Comparison of ENCODE assay signal across 9 cellular contexts in the genomic region with DNA sequence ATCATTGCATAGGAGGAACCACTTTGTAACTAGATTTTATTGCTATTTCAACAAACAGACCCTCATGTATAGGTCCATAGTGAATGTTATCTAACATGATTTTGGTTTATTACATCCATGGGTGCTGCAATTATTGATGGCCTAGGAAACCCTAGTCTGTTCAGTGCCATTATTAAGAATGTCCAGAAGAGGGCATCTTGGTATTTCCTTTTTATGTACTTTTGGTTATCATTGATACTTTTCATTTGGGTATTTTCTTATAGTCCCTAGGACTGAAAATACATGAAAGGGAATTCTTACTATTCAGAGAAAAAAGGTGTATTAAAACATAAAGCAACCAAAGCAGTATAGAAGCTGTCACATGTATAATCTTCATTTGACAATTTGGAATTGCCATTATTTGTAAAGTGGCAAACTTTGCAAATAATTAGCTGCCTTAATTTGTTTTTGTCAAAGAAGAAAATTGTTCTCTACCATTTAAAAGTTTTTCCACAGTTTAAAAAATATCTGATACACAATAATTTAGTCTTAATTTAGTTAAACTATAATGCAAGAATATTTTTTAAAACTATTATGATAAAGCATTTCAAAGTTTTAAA. TPM values are rescaled to one million over a fixed set of nuclear protein-coding genes. Genes with fewer than 3 reads are reported as not detected.
DNase-seq lines count a peak whose midpoint lies in the region; ATAC-seq and TF ChIP-seq lines count a peak whose summit lies in the region.
"Had no signal": no experiment of that assay in that cellular context is flagged by ENCODE, and none has a peak within 500 bp of the region (broad histone marks: within the 10 kb centered on the region; RNA-seq: fewer than 3 reads in every experiment).

No MANE protein-coding gene starts in this region.

- CTCF ChIA-PET in activated CD4-positive, alpha-beta T cell treated with anti-CD3 and anti-CD28 coated beads for 36 hours (lab: Charles Lee) = interaction anchor here (0.7 to 1.1 kb wide), 3 partner anchors 28 to 223 kb away, joined by 3 to 4 read pairs (median 3); no protein-coding TSS in a partner anchor

- no peak for ATAC-seq in activated CD4-positive, alpha-beta T cell treated with anti-CD3 and anti-CD28 coated beads for 36 hours

- H3K27me3 ChIP-seq in stomach (no peaks in the 10 kb centered on the region), right atrium auricular region (no peaks in the 10 kb centered on the region)

- no peak for TF ChIP-seq EP300 in stomach (IDR thresholded peaks at IDR 0.05)

- no peak for TF ChIP-seq POLR2A in stomach (IDR thresholded peaks at IDR 0.05)

- no peaks in the 10 kb centered on the region for H3K9me3 Mint-ChIP-seq in activated CD4-positive, alpha-beta T cell treated with anti-CD3 and anti-CD28 coated beads for 36 hours (ENCODE audit: low read depth)
- no peaks in the 10 kb centered on the region for H3K9me3 Mint-ChIP-seq in T-helper 2 cell treated with Interferon-gamma antibody and Interleukin-4, amounts not matched to agents 5 μg/mL and 100 μg/mL, for 36 hours
- H3K9me3 Mint-ChIP-seq: T-helper 1 cell treated with Interleukin-12 subunit alpha and Interleukin-12 subunit beta and Interleukin-4 antibody, amounts not matched to agents 30 μg/mL and 1 μg/mL, for 36 hours had no signal

- TF ChIP-seq CTCF in stomach (IDR thresholded peaks at IDR 0.05) = peak in 4 of 7 experiments; percentile 36 to 55 (median 46)
- TF ChIP-seq CTCF in right atrium auricular region (IDR thresholded peaks at IDR 0.05) = peak in 1 of 2 donors; percentile 60

- no peak overlapping the region for H3K4me3 ChIP-seq in stomach
- no peak overlapping the region for H3K4me3 ChIP-seq in right atrium auricular region

- H3K27me3 Mint-ChIP-seq in activated CD4-positive, alpha-beta T cell treated with anti-CD3 and anti-CD28 coated beads for 36 hours = no peaks in the 10 kb centered on the region
- H3K27me3 Mint-ChIP-seq in T-helper 2 cell treated with Interferon-gamma antibody and Interleukin-4, amounts not matched to agents 5 μg/mL and 100 μg/mL, for 36 hours (ENCODE audit: low read depth) = no peaks in the 10 kb centered on the region

- peaks cover 17% of the 10 kb centered on the region for H3K36me3 Mint-ChIP-seq in activated CD4-positive, alpha-beta T cell treated with anti-CD3 and anti-CD28 coated beads for 36 hours (ENCODE audit: low read depth)
- H3K36me3 Mint-ChIP-seq in T-helper 2 cell treated with Interferon-gamma antibody and Interleukin-4, amounts not matched to agents 5 μg/mL and 100 μg/mL, for 36 hours (ENCODE audit: low read depth) = peaks cover 22% of the 10 kb centered on the region

- H3K9me3 ChIP-seq in stomach (no peaks in the 10 kb centered on the region), right atrium auricular region (no peaks in the 10 kb centered on the region)

- intact Hi-C loops in stomach (cut with DNase I; ENCODE audit: low total_unique reads) = loop anchor here (10.0 kb wide), 1 partner anchor 201 kb away; no protein-coding TSS in a partner anchor
- intact Hi-C loops in activated CD4-positive, alpha-beta T cell treated with anti-CD3 and anti-CD28 coated beads for 36 hours (cut with DNase I, micrococcal nuclease) = loop anchor here (1.0 to 10.0 kb wide), 4 partner anchors 170 to 201 kb away; no protein-coding TSS in a partner anchor

- POLR2A ChIA-PET in activated CD4-positive, alpha-beta T cell treated with anti-CD3 and anti-CD28 coated beads for 36 hours (lab: Charles Lee) = no interaction called here

- no peak overlapping the region for H3K27ac Mint-ChIP-seq in activated CD4-positive, alpha-beta T cell treated with anti-CD3 and anti-CD28 coated beads for 36 hours
- H3K27ac Mint-ChIP-seq in T-helper 2 cell treated with Interferon-gamma antibody and Interleukin-4, amounts not matched to agents 5 μg/mL and 100 μg/mL, for 36 hours = no peak overlapping the region
- H3K27ac Mint-ChIP-seq: T-helper 1 cell treated with Interleukin-12 subunit alpha and Interleukin-12 subunit beta and Interleukin-4 antibody, amounts not matched to agents 30 μg/mL and 1 μg/mL, for 36 hours had no signal

- no peaks in the 10 kb centered on the region for H3K4me1 ChIP-seq in stomach
- H3K4me1 ChIP-seq in right atrium auricular region = no peaks in the 10 kb centered on the region

- no peak overlapping the region for H3K4me3 Mint-ChIP-seq in activated CD4-positive, alpha-beta T cell treated with anti-CD3 and anti-CD28 coated beads for 36 hours
- no peak overlapping the region for H3K4me3 Mint-ChIP-seq in T-helper 2 cell treated with Interferon-gamma antibody and Interleukin-4, amounts not matched to agents 5 μg/mL and 100 μg/mL, for 36 hours
- H3K4me3 Mint-ChIP-seq: T-helper 1 cell treated with Interleukin-12 subunit alpha and Interleukin-12 subunit beta and Interleukin-4 antibody, amounts not matched to agents 30 μg/mL and 1 μg/mL, for 36 hours had no signal

- no peaks in the 10 kb centered on the region for H3K4me1 Mint-ChIP-seq in activated CD4-positive, alpha-beta T cell treated with anti-CD3 and anti-CD28 coated beads for 36 hours
- no peaks in the 10 kb centered on the region for H3K4me1 Mint-ChIP-seq in T-helper 2 cell treated with Interferon-gamma antibody and Interleukin-4, amounts not matched to agents 5 μg/mL and 100 μg/mL, for 36 hours (ENCODE audit: low read depth)

- H3K27ac ChIP-seq in stomach (no peak overlapping the region), right atrium auricular region (no peak overlapping the region)

- DNase-seq in ELR (ENCODE audit: low read depth) = peak; percentile 50
- DNase-seq in HuH-7 (ENCODE audit: low spot score) = peak; percentile 70
- DNase-seq in SW 1271 (lab: John Stamatoyannopoulos, UW) = peak; percentile 22 to 64
- peak; percentile 27 for DNase-seq in foreskin melanocyte
- no peak for DNase-seq in stomach
- DNase-seq in activated CD4-positive, alpha-beta T cell treated with anti-CD3 and anti-CD28 coated beads for 36 hours = no peak
- DNase-seq in T-helper 2 cell treated with Interferon-gamma antibody and Interleukin-4, amounts not matched to agents 5 μg/mL and 100 μg/mL, for 36 hours (ENCODE audit: low spot score) = no peak
- DNase-seq in right atrium auricular region (ENCODE audit: low spot score) = no peak

- H3K36me3 ChIP-seq in stomach (peaks cover 20 to 68% (median 67%) of the 10 kb centered on the region in 4 donors), right atrium auricular region (peaks cover 26% of the 10 kb centered on the region)

RNA-seq across cellular contexts. Expression of a gene that starts 48.7 kb away (rescaled TPM):
- total RNA-seq in stomach (100 to 1,000 TPM in 1 of 5 donors, 10 to 100 TPM in 4; 10.7 to 436 (median 22.6) TPM), right atrium auricular region (10 to 100 TPM; 11.2 to 13.8 TPM)
- polyA plus RNA-seq in stomach = 10 to 100 TPM; 16.7 to 22.3 (median 18.7) TPM
- 10 to 100 TPM; 57.7 to 76.9 TPM for total RNA-seq in activated CD4-positive, alpha-beta T cell treated with anti-CD3 and anti-CD28 coated beads for 36 hours

Comparison
In these comparisons a context has a peak if more than half of its experiments do, and no peak if none do; other contexts are left out.
1. DNase-seq: peak in ELR (single experiment), HuH-7 (single experiment), SW 1271 (2 of 2) and foreskin melanocyte (single experiment); none in stomach (single experiment), activated CD4-positive, alpha-beta T cell treated with anti-CD3 and anti-CD28 coated beads for 36 hours (single experiment), T-helper 2 cell treated with Interferon-gamma antibody and Interleukin-4, amounts not matched to agents 5 μg/mL and 100 μg/mL, for 36 hours (single experiment) and right atrium auricular region (single experiment).